12 cellular contexts compared by ENCODE assay signal in the genomic region with DNA sequence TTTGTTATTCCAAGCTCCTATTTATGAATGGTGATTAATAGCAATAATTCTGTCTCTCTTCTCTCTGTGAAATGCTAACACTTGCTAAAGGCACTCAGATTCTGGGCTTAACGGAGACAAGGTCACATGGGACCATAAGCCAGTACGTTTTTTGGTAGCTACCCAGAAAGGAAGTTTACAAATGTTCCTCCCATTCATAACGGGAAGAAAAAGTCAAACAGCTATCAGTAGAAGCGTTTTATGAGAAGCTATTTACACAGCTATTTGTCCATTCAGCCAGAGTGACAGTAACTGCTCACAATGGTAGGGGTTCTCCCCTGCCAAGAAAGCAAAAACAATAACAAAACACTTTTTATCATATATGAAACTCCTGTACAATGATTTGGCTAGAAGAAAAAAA. TPM values are rescaled to one million over a fixed set of nuclear protein-coding genes. Genes with fewer than 3 reads are reported as not detected.
DNase-seq lines count a peak whose midpoint lies in the region; ATAC-seq and TF ChIP-seq lines count a peak whose summit lies in the region.
"Had no signal": no experiment of that assay in that cellular context is flagged by ENCODE, and none has a peak within 500 bp of the region (broad histone marks: within the 10 kb centered on the region; RNA-seq: fewer than 3 reads in every experiment).

No MANE protein-coding gene starts in this region.

- H3K9ac ChIP-seq in parathyroid adenoma (no peak overlapping the region), smooth muscle cell (ENCODE audit: low read depth) (no peak overlapping the region)

- no peaks in the 10 kb centered on the region for H3K79me2 ChIP-seq in parathyroid adenoma
- peaks cover under 1% of the 10 kb centered on the region for H3K79me2 ChIP-seq in smooth muscle cell (ENCODE audit: low read depth)

- ATAC-seq in GM21737 (IDR thresholded peaks at IDR 0.05; ENCODE audit: unreplicated experiment) (peak; percentile 30), HG03565 (IDR thresholded peaks at IDR 0.05; ENCODE audit: unreplicated experiment) (no peak)

- no peak overlapping the region for H3K27ac Mint-ChIP-seq in type B pancreatic cell

- H3K9me3 Mint-ChIP-seq in type B pancreatic cell = no peaks in the 10 kb centered on the region

- H3K4me1 ChIP-seq in parathyroid adenoma (peaks cover 14% of the 10 kb centered on the region), smooth muscle cell (ENCODE audit: low read depth) (no peaks in the 10 kb centered on the region)

- H3K4me3 Mint-ChIP-seq in type B pancreatic cell = no peak overlapping the region

- H3K36me3 Mint-ChIP-seq in type B pancreatic cell = peaks cover 3% of the 10 kb centered on the region

- H3K27me3 Mint-ChIP-seq in type B pancreatic cell = no peaks in the 10 kb centered on the region

- no peak overlapping the region for H3K4me3 ChIP-seq in parathyroid adenoma (ENCODE audit: low read depth, low read length)
- no peak overlapping the region for H3K4me3 ChIP-seq in smooth muscle cell

- H4K20me1 ChIP-seq in smooth muscle cell (ENCODE audit: low read depth) = peaks cover 8% of the 10 kb centered on the region

- TF ChIP-seq CTCF in parathyroid adenoma (IDR thresholded peaks at IDR 0.05) = no peak
- no peak for TF ChIP-seq CTCF in type B pancreatic cell (conservative IDR thresholded peaks at IDR 0.05)
- no peak for TF ChIP-seq CTCF in smooth muscle cell (IDR thresholded peaks at IDR 0.05; ENCODE audit: borderline replicate concordance, insufficient read depth, poor library complexity, severe bottlenecking)

- H3K36me3 ChIP-seq in parathyroid adenoma (ENCODE audit: control insufficient read depth, insufficient read depth, low read length) (no peaks in the 10 kb centered on the region), smooth muscle cell (ENCODE audit: low read depth) (no peaks in the 10 kb centered on the region)

- H3K4me2 ChIP-seq in parathyroid adenoma (ENCODE audit: low read length) (no peak overlapping the region), smooth muscle cell (no peak overlapping the region)

- DNase-seq in SK-MEL-5 (ENCODE audit: low read depth, low spot score) (peak; percentile 69), foreskin melanocyte (peak; percentile 86), type B pancreatic cell (ENCODE audit: extremely low spot score, unreplicated experiment) (no peak), AML-193 (lab: John Stamatoyannopoulos, UW) (no peak), smooth muscle cell (lab: John Stamatoyannopoulos, UW; ENCODE audit: unreplicated experiment) (no peak)
- DNase-seq: activated CD4-positive, CD25-positive, alpha-beta regulatory T cell; activated effector memory CD4-positive, alpha-beta T cell treated with Interleukin-2 at 50 U/mL for 16 hours; DMS79 treated with DMSO at 0.1 percent for 48 hours had no signal

- H2AFZ ChIP-seq in parathyroid adenoma = no peak overlapping the region
- no peak overlapping the region for H2AFZ ChIP-seq in smooth muscle cell (ENCODE audit: low read depth)

- H3K27ac ChIP-seq in parathyroid adenoma (peak overlapping the region; percentile 11), smooth muscle cell (ENCODE audit: low read depth) (no peak overlapping the region)
- H3K27ac ChIP-seq: RWPE1 had no signal

- whole genome bisulfite sequencing in smooth muscle cell (ENCODE audit: low lambda C conversion rate) = 55% methylated on average over 4 of the region's 4 CpGs

- peaks cover 5% of the 10 kb centered on the region for H3K4me1 Mint-ChIP-seq in type B pancreatic cell (ENCODE audit: unreplicated experiment)

- no peaks in the 10 kb centered on the region for H3F3A ChIP-seq in smooth muscle cell (ENCODE audit: low read depth)

- H3K9me3 ChIP-seq in parathyroid adenoma (ENCODE audit: control insufficient read depth, low read length) (no peaks in the 10 kb centered on the region), smooth muscle cell (replicated peaks; ENCODE audit: low read depth) (no peaks in the 10 kb centered on the region)

- H3K27me3 ChIP-seq in parathyroid adenoma (ENCODE audit: control insufficient read depth, insufficient read depth, low read length) = no peaks in the 10 kb centered on the region
- H3K27me3 ChIP-seq in smooth muscle cell (ENCODE audit: low read depth) = no peaks in the 10 kb centered on the region

- in situ Hi-C loops in SK-MEL-5 (cut with HindIII; ENCODE audit: low pct_unique_long_range_greater_than_20kb, low sequenced_read_pairs) = loop anchor here (25.0 kb wide), 1 partner anchor 292 kb away; the partner anchor contains the start of gene ZNF639

RNA-seq across cellular contexts. Expression of gene ZMAT3, which starts 51.5 kb away (rescaled TPM):
- total RNA-seq in SK-MEL-5 (2014; rRNA removed; shearing (Covaris generic)) = 12.2 and 13.2 TPM in 2 replicates
- 24.2 and 36.7 TPM in 2 replicates for polyA plus RNA-seq in SK-MEL-5 (2015; cell fraction: cytosol; rRNA removed)
- 9.9 and 13.8 TPM in 2 replicates for polyA plus RNA-seq in SK-MEL-5 (2015; cell fraction: nucleus; rRNA removed)
- total RNA-seq in type B pancreatic cell (ENCODE audit: low replicate concordance) = 25.7 and 40.1 TPM in 2 replicates
- total RNA-seq in smooth muscle cell = 54.4 and 58.6 TPM in 2 replicates
- polyA plus RNA-seq in smooth muscle cell = 34.8 and 43.8 TPM in 2 replicates

Comparison
In these comparisons a context has a peak if more than half of its experiments do, and no peak if none do; other contexts are left out.
1. DNase-seq: peak in SK-MEL-5 (single experiment) and foreskin melanocyte (single experiment); none in type B pancreatic cell (single experiment), AML-193 (0 of 2) and smooth muscle cell (single experiment).